In genomic region chr13:44573790-44574465, GRCh38 we compare ENCODE assay signal across 8 cellular contexts. TPM values are rescaled to one million over a fixed set of nuclear protein-coding genes. Genes with fewer than 3 reads are reported as not detected.
DNase-seq lines count a peak whose midpoint lies in the region; ATAC-seq and TF ChIP-seq lines count a peak whose summit lies in the region.

No MANE protein-coding gene starts in this region.

- H3K36me3 ChIP-seq in uterus: no peaks in the 10 kb centered on the region

- no peak overlapping the region for H3K27ac Mint-ChIP-seq in nephron progenitor cell

- ATAC-seq in HG03095 (IDR thresholded peaks at IDR 0.05; ENCODE audit: unreplicated experiment): no peak

- H3K4me1 Mint-ChIP-seq in nephron progenitor cell: peaks cover 58% of the 10 kb centered on the region

- intact Hi-C loops in uterus (cut with DNase I; ENCODE audit: low total_unique reads): loop anchor here (10.0 kb wide), 1 partner anchor 341 kb away; no protein-coding TSS in a partner anchor

- no peak for TF ChIP-seq POLR2A in uterus (IDR thresholded peaks at IDR 0.05)

- H3K4me3 ChIP-seq in choroid plexus epithelial cell (ENCODE audit: low read depth, low read length) (peak overlapping the region; percentile 89), uterus (no peak overlapping the region)

- H3K4me3 Mint-ChIP-seq in nephron progenitor cell: peak overlapping the region; percentile 96

- DNase-seq in NCI-H82 (lab: John Stamatoyannopoulos, UW): peak; percentile 50
- DNase-seq in NCI-H82 treated with DMSO at 0.1 percent for 48 hours (lab: John Stamatoyannopoulos, UW; ENCODE audit: unreplicated experiment): no peak
- peak; percentile 48 for DNase-seq in LHCN-M2 (ENCODE audit: low read depth)
- peak; percentile 78 for DNase-seq in choroid plexus epithelial cell (ENCODE audit: low read depth)
- DNase-seq in nephron progenitor cell: peak; percentile 3
- no peak for DNase-seq in uterus
- no peak for DNase-seq in NCI-H1436 treated with DMSO at 0.1 percent for 48 hours (lab: John Stamatoyannopoulos, UW)

- H3K27me3 ChIP-seq in uterus: no peaks in the 10 kb centered on the region

- peaks cover 13% of the 10 kb centered on the region for H3K36me3 Mint-ChIP-seq in nephron progenitor cell (ENCODE audit: low read depth)

- no peaks in the 10 kb centered on the region for H3K9me3 Mint-ChIP-seq in nephron progenitor cell

- H3K9me3 ChIP-seq in uterus: no peaks in the 10 kb centered on the region

- H3K4me1 ChIP-seq in uterus: peaks cover 0 to 13% of the 10 kb centered on the region in 2 donors

- TF ChIP-seq CTCF in choroid plexus epithelial cell (conservative IDR thresholded peaks at IDR 0.05; ENCODE audit: low read depth, low read length) (peak; percentile 69), nephron progenitor cell (IDR thresholded peaks at IDR 0.05) (no peak), uterus (IDR thresholded peaks at IDR 0.05) (peak in 2 of 4 experiments; percentile 32 to 33)

- no peaks in the 10 kb centered on the region for H3K27me3 Mint-ChIP-seq in nephron progenitor cell (ENCODE audit: low read depth, poor library complexity)

- H3K27ac ChIP-seq in uterus: no peak overlapping the region

RNA-seq across cellular contexts. Expression of gene TSC22D1, which starts 2.2 kb away (rescaled TPM):
- total RNA-seq in LHCN-M2 (2014; rRNA removed) (39.6 and 44.7 TPM in 2 replicates), uterus (100 to 1,000 TPM; 153 to 200 (median 182) TPM)
- polyA plus RNA-seq in LHCN-M2 (2012): 23.8 TPM

Comparison
In these comparisons a context has a peak if more than half of its experiments do, and no peak if none do; other contexts are left out.
1. DNase-seq: peak in NCI-H82 (single experiment), LHCN-M2 (single experiment), choroid plexus epithelial cell (single experiment) and nephron progenitor cell (single experiment); none in NCI-H82 treated with DMSO at 0.1 percent for 48 hours (single experiment), uterus (0 of 2) and NCI-H1436 treated with DMSO at 0.1 percent for 48 hours (single experiment).